In genomic region chr19:55504981-55505380, GRCh38 we compare ENCODE assay signal across 3 cellular contexts. TPM values are rescaled to one million over a fixed set of nuclear protein-coding genes. Genes with fewer than 3 reads are reported as not detected.
"Had no signal": no experiment of that assay in that cellular context is flagged by ENCODE, and none has a peak within 500 bp of the region (broad histone marks: within the 10 kb centered on the region; RNA-seq: fewer than 3 reads in every experiment).

No MANE protein-coding gene starts in this region.

- H3K4me3 ChIP-seq: GM12878 had no signal

- DNase-seq: GDM1, GF-D8 had no signal

- ATAC-seq: GM12878 had no signal

RNA-seq across cellular contexts. Expression of gene SBK2, which starts 32.0 kb away (rescaled TPM):
- total RNA-seq: GM12878 had no signal

RNA-seq across cellular contexts. Expression of gene SBK3, which starts 40.4 kb away (rescaled TPM):
- total RNA-seq: GM12878 had no signal
